Comparison of ENCODE assay signal across 8 cellular contexts in genomic region chr12:25377475-25378179, GRCh38.
DNase-seq lines count a peak whose midpoint lies in the region; ATAC-seq, FAIRE-seq and TF ChIP-seq lines count a peak whose summit lies in the region.

No MANE protein-coding gene starts in this region.

- H3K27ac ChIP-seq in keratinocyte (ENCODE audit: control insufficient read depth, insufficient read depth, low read length), result peak overlapping the region; percentile 12
- no peak overlapping the region for H3K27ac ChIP-seq in adrenal gland

- H3K36me3 ChIP-seq in keratinocyte (ENCODE audit: control insufficient read depth in 2 of 2, extremely low read depth in 1 of 2, insufficient read depth in 2 of 2, low read length in 2 of 2) (no peaks in the 10 kb centered on the region), adrenal gland (replicated peaks in 1 of 2) (no peaks in the 10 kb centered on the region)

- TF ChIP-seq CTCF in keratinocyte (optimal IDR thresholded peaks at IDR 0.05 in 1 of 3, IDR thresholded peaks at IDR 0.05 in 1 of 3, conservative IDR thresholded peaks at IDR 0.05 in 1 of 3; ENCODE audit: extremely low read depth in 1 of 3, insufficient read depth in 2 of 3, low read length in 3 of 3), result no peak
- no peak for TF ChIP-seq CTCF in adrenal gland (IDR thresholded peaks at IDR 0.05)

- DNase-seq in Ammon's horn (ENCODE audit: low spot score) (peak; percentile 45), keratinocyte (ENCODE audit: low read depth, low spot score) (no peak), islet precursor cell (no peak), activated gamma-delta T cell (lab: John Stamatoyannopoulos, UW) (no peak), adrenal gland (no peak)
- peak; percentile 14 for DNase-seq in activated CD4-positive, alpha-beta T cell treated with anti-CD3 and anti-CD28 coated beads, Interleukin-2, amount 50 U/mL, for 1 hour

- H3K9ac ChIP-seq in keratinocyte (ENCODE audit: control insufficient read depth, extremely low read depth, insufficient read depth, low read length), result no peak overlapping the region

- H3K79me2 ChIP-seq in keratinocyte (ENCODE audit: control insufficient read depth, insufficient read depth, low read length), result no peaks in the 10 kb centered on the region

- H4K20me1 ChIP-seq in keratinocyte (ENCODE audit: control insufficient read depth, extremely low read depth, insufficient read depth, low read length), result no peaks in the 10 kb centered on the region

- dilution Hi-C loops in keratinocyte (cut with MboI; ENCODE audit: extremely low pct_ligation_motif_present, low sequenced_read_pairs), result no loop called here

- H3K27me3 ChIP-seq in keratinocyte (ENCODE audit: control insufficient read depth, extremely low read depth, insufficient read depth, low read length) (no peaks in the 10 kb centered on the region), adrenal gland (no peaks in the 10 kb centered on the region)

- no peaks in the 10 kb centered on the region for H3K9me1 ChIP-seq in keratinocyte (ENCODE audit: control insufficient read depth, extremely low read depth, insufficient read depth, low read length)

- H3K4me3 ChIP-seq in keratinocyte (ENCODE audit: control insufficient read depth in 2 of 3, extremely low read depth in 1 of 3, insufficient read depth in 2 of 3, low read depth in 1 of 3, low read length in 3 of 3), result no peak overlapping the region
- H3K4me3 ChIP-seq in adrenal gland, result no peak overlapping the region

- 62 to 75% (median 69%) methylated on average over 5 of the region's 5 CpGs for WGBS in adrenal gland, 4 donors

- peak overlapping the region; percentile 56 for H2AFZ ChIP-seq in keratinocyte (ENCODE audit: control insufficient read depth, low read length)

- peak; percentile 74 for FAIRE-seq in keratinocyte (lab: Jason Lieb, UNC)

- H3K4me1 ChIP-seq in keratinocyte (ENCODE audit: control insufficient read depth, extremely low read depth, insufficient read depth, low read length) (peaks cover 21% of the 10 kb centered on the region), adrenal gland (replicated peaks in 1 of 2) (no peaks in the 10 kb centered on the region)

- H3K4me2 ChIP-seq in keratinocyte (ENCODE audit: control insufficient read depth, extremely low read depth, insufficient read depth, low read depth, low read length), result peak overlapping the region; percentile 57

- intact Hi-C loops in adrenal gland (cut with DNase I), result no loop called here

- no peaks in the 10 kb centered on the region for H3K9me3 ChIP-seq in keratinocyte (ENCODE audit: control insufficient read depth, low read depth, low read length)
- no peaks in the 10 kb centered on the region for H3K9me3 ChIP-seq in adrenal gland (replicated peaks in 1 of 3)

- TF ChIP-seq POLR2A in adrenal gland (IDR thresholded peaks at IDR 0.05) (no peak), GM18505 (IDR thresholded peaks at IDR 0.05; ENCODE audit: borderline replicate concordance, extremely low read depth, insufficient read depth, insufficient read length) (no peak)

- ATAC-seq in HG02623 (IDR thresholded peaks at IDR 0.05; ENCODE audit: unreplicated experiment) (peak; percentile 66), GM18505 (IDR thresholded peaks at IDR 0.05; ENCODE audit: unreplicated experiment) (no peak)

Comparison
In these comparisons a context has a peak if more than half of its experiments do, and no peak if none do; other contexts are left out.
1. DNase-seq: peak in Ammon's horn (single experiment) and activated CD4-positive, alpha-beta T cell treated with anti-CD3 and anti-CD28 coated beads, Interleukin-2, amount 50 U/mL, for 1 hour (single experiment); none in keratinocyte (single experiment), islet precursor cell (single experiment), activated gamma-delta T cell (single experiment) and adrenal gland (0 of 7).